In the genomic region with DNA sequence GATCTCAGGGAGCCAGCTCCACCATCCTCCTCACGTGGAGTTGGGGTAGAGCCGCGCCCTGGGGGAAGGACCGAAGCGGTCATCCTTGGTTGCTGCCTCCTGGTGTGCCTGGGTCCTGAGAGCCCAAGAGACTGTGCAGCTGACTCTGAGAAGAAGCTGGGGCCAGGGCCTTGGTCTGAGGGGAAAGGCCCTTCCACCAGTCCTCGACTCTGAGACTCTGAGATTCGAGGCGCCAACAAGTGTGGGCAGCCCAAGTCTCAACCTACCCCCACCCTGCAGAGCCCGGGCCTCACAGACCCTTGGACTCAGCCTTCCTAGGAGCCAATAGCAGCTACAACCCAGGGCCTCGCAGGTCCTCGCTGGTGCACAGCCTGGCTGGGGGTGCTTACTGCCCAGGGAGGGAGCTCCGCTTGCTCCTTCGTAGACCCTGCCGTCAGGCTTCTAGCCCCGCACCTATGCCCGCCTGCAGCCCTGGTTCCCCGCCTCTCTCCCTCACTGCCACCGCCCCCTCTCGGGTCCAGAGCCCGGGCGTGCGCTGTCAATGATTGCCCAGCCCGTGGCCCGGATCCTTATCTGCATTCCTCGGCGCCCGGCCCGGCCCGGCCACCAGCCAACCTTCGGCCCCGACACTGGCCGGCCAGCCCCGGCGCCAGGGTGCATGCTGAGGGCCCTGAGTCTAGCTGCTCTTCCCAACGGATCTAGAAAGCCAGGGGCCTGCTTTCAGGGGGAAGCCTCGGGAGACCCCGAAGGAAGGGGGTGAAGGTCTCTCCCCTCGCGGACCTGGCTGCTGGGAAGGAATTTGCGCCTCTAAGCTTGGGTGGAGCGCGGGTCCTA, we compare ENCODE assay signal across 9 cellular contexts. TPM values are rescaled to one million over a fixed set of nuclear protein-coding genes. Genes with fewer than 3 reads are reported as not detected.
DNase-seq lines count a peak whose midpoint lies in the region; ATAC-seq, FAIRE-seq and TF ChIP-seq lines count a peak whose summit lies in the region.
"Had no signal": no experiment of that assay in that cellular context is flagged by ENCODE, and none has a peak within 500 bp of the region (broad histone marks: within the 10 kb centered on the region; RNA-seq: fewer than 3 reads in every experiment).

No MANE protein-coding gene starts in this region.

- H3K4me1 ChIP-seq in pancreas, result peaks cover 27 to 32% (median 28%) of the 10 kb centered on the region in 3 donors

- H3K4me3 ChIP-seq in NB4 (ENCODE audit: low read depth, low read length), result no peak overlapping the region
- H3K4me3 ChIP-seq in pancreas, result peak overlapping the region in 2 of 4 donors; percentile 22 to 35

- no peak overlapping the region for H3K27ac ChIP-seq in pancreas

- TF ChIP-seq CTCF in NB4 (IDR thresholded peaks at IDR 0.05; ENCODE audit: low read depth, low read length), result no peak
- TF ChIP-seq CTCF in pancreas (IDR thresholded peaks at IDR 0.05), result no peak

- no peaks in the 10 kb centered on the region for H3K36me3 ChIP-seq in pancreas

- DNase-seq in EL (peak; percentile 30), NB4 (ENCODE audit: low read depth) (peak; percentile 24), glomerular visceral epithelial cell (ENCODE audit: extremely low spot score) (peak; percentile 54), pancreas (peak; percentile 77 to 94 (median 87)), NCI-H2107 treated with DMSO at 0.1 percent for 48 hours (lab: John Stamatoyannopoulos, UW; ENCODE audit: unreplicated experiment) (no peak), NCI-H1694 (lab: John Stamatoyannopoulos, UW) (no peak), HTR-8/SVneo (ENCODE audit: insufficient read length, low spot score) (no peak)

- no peaks in the 10 kb centered on the region for H3K9me3 ChIP-seq in pancreas

- TF ChIP-seq POLR2A in NB4 (IDR thresholded peaks at IDR 0.05; ENCODE audit: extremely low read depth, insufficient read length), result no peak

- intact Hi-C loops in pancreas (cut with DNase I), result loop anchor here (5.0 to 10.0 kb wide), 4 partner anchors 59 to 236 kb away; no protein-coding TSS in a partner anchor

- FAIRE-seq in pancreas (lab: Jason Lieb, UNC) (no peak), HTR-8/SVneo (lab: Jason Lieb, UNC) (no peak)

- WGBS in pancreas, 2 donors, result 2 to 3% methylated on average over 37 to 42 of the region's 42 CpGs

- H3K27me3 ChIP-seq in pancreas, result peaks cover 0 to 22% (median 4%) of the 10 kb centered on the region in 4 donors

- ATAC-seq in pancreas (peak; percentile 90 to 91 (median 90)), HG02610 (IDR thresholded peaks at IDR 0.05; ENCODE audit: unreplicated experiment) (no peak)

RNA-seq across cellular contexts. Expression of a gene that starts 2.0 kb away (rescaled TPM):
- under 1 TPM in 2 of 6 donors, not detected in 4; 0.09 to 0.19 TPM for total RNA-seq in pancreas
- under 1 TPM in 1 of 2 donors, not detected in 1; 0.09 TPM for polyA plus RNA-seq in pancreas
- total RNA-seq: activated CD4-positive, alpha-beta T cell treated with anti-CD3 and anti-CD28 coated beads, Interleukin-2, amount 10 ng/mL, durations not matched to agents 24 days and 14 days had no signal

RNA-seq across cellular contexts. Expression of a gene that starts 17.4 kb away (rescaled TPM):
- under 1 TPM; 0.06 to 0.22 (median 0.12) TPM for total RNA-seq in pancreas
- under 1 TPM; 0.19 to 0.38 TPM for polyA plus RNA-seq in pancreas
- total RNA-seq: activated CD4-positive, alpha-beta T cell treated with anti-CD3 and anti-CD28 coated beads, Interleukin-2, amount 10 ng/mL, durations not matched to agents 24 days and 14 days had no signal

Comparison
In these comparisons a context has a peak if more than half of its experiments do, and no peak if none do; other contexts are left out.
1. DNase-seq: peak in EL (single experiment), NB4 (single experiment), glomerular visceral epithelial cell (single experiment) and pancreas (6 of 6); none in NCI-H2107 treated with DMSO at 0.1 percent for 48 hours (single experiment), NCI-H1694 (single experiment) and HTR-8/SVneo (single experiment).